Comparison of ENCODE assay signal across 25 cellular contexts in the genomic region with DNA sequence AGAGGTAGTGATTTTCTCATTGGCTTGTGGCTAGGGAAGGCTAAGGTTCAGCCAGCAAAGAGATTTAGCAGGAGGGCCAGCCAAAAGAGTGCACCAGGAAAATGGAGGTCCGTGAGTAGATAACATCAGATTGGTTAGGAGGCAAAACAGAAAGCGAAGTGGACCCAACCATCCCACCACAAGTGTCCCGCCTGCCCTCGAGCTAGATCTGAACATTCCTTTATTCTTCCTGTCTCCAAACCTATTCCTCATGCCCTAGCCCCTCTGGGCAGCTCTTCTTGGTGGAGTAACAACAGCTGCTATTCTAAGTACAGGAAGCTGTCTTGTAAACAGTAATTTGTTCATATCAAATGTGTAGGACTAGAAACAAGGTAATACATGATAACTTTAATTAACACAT.
"Had no signal": no experiment of that assay in that cellular context is flagged by ENCODE, and none has a peak within 500 bp of the region (broad histone marks: within the 10 kb centered on the region; RNA-seq: fewer than 3 reads in every experiment).

No MANE protein-coding gene starts in this region.

- H3K79me2 ChIP-seq: parathyroid adenoma had no signal

- H3K27me3 ChIP-seq: colonic mucosa, esophagus squamous epithelium, right lobe of liver, stomach, thyroid gland had no signal

- DNase-seq: central memory CD4-positive, alpha-beta T cell; colonic mucosa; dermis blood vessel endothelial cell; effector memory CD8-positive, alpha-beta T cell; esophagus squamous epithelium; hypothalamus; left ventricle myocardium superior; midbrain; naive thymus-derived CD4-positive, alpha-beta T cell; occipital lobe; right lobe of liver; stimulated activated CD4-positive, alpha-beta T cell treated with anti-CD3 and anti-CD28 coated beads, Interleukin-12 subunit alpha, Interleukin-12 subunit beta, amount 100 ng/mL, for 4 hours; stimulated activated CD4-positive, alpha-beta T cell treated with anti-CD3 and anti-CD28 coated beads, Interleukin-1b, Interleukin-23, amount 100 ng/mL, for 48 hours; stimulated activated CD4-positive, alpha-beta T cell treated with anti-CD3 and anti-CD28 coated beads, Interleukin-4, amount 100 ng/mL, for 24 hours; stimulated activated naive CD4-positive, alpha-beta T cell treated with Interleukin-2 at 50 U/mL for 16 hours; stomach; thyroid gland; trophoblast cell had no signal

- H3K36me3 ChIP-seq: colonic mucosa, esophagus squamous epithelium, right lobe of liver, stomach, thyroid gland had no signal

- FAIRE-seq: endometrium, frontal cortex, keratinocyte had no signal

- H2AFZ ChIP-seq: parathyroid adenoma had no signal

- H3K9me3 ChIP-seq: colonic mucosa, esophagus squamous epithelium, right lobe of liver, stomach, thyroid gland had no signal

- H3K27ac ChIP-seq: colonic mucosa, esophagus squamous epithelium, parathyroid adenoma, right lobe of liver, stomach, thyroid gland had no signal

- H3K4me3 ChIP-seq: colonic mucosa, esophagus squamous epithelium, lung, right lobe of liver, smooth muscle cell, stomach, thyroid gland had no signal

- H3K4me2 ChIP-seq: smooth muscle cell had no signal

- H3K4me1 ChIP-seq: colonic mucosa, parathyroid adenoma, thyroid gland had no signal

- ATAC-seq: effector memory CD8-positive, alpha-beta T cell; left ventricle myocardium superior; naive thymus-derived CD4-positive, alpha-beta T cell; stimulated activated effector memory CD8-positive, alpha-beta T cell treated with anti-CD3 and anti-CD28 coated beads, Interleukin-12 subunit alpha, Interleukin-12 subunit beta, amount 100 ng/mL, for 72 hours had no signal
